Comparison of ENCODE assay signal across 10 cellular contexts in genomic region chr2:64274399-64275173, GRCh38.
DNase-seq lines count a peak whose midpoint lies in the region; ATAC-seq lines count a peak whose summit lies in the region.
"Had no signal": no experiment of that assay in that cellular context is flagged by ENCODE, and none has a peak within 500 bp of the region (broad histone marks: within the 10 kb centered on the region; RNA-seq: fewer than 3 reads in every experiment).

No MANE protein-coding gene starts in this region.

- H3K9me3 Mint-ChIP-seq in activated T-helper 17 cell treated with anti-CD3 and anti-CD28 coated beads, Interleukin-2, amount 50 U/mL, for 72 hours = peaks cover 9% of the 10 kb centered on the region
- H3K9me3 Mint-ChIP-seq in stimulated activated effector memory CD8-positive, alpha-beta T cell treated with anti-CD3 and anti-CD28 coated beads, Interleukin-12 subunit alpha, Interleukin-12 subunit beta, amount 100 ng/mL, for 72 hours = peaks cover 4% of the 10 kb centered on the region
- H3K9me3 Mint-ChIP-seq in T-helper 2 cell treated with Interferon-gamma antibody and Interleukin-4, amounts not matched to agents 5 μg/mL and 100 μg/mL, for 36 hours = peaks cover 5% of the 10 kb centered on the region

- H3K4me1 Mint-ChIP-seq in activated T-helper 17 cell treated with anti-CD3 and anti-CD28 coated beads, Interleukin-2, amount 50 U/mL, for 72 hours = peaks cover 21% of the 10 kb centered on the region
- peaks cover 17% of the 10 kb centered on the region for H3K4me1 Mint-ChIP-seq in stimulated activated effector memory CD8-positive, alpha-beta T cell treated with anti-CD3 and anti-CD28 coated beads, Interleukin-12 subunit alpha, Interleukin-12 subunit beta, amount 100 ng/mL, for 72 hours
- peaks cover 8% of the 10 kb centered on the region for H3K4me1 Mint-ChIP-seq in T-helper 2 cell treated with Interferon-gamma antibody and Interleukin-4, amounts not matched to agents 5 μg/mL and 100 μg/mL, for 36 hours (ENCODE audit: low read depth)

- ATAC-seq in activated T-helper 17 cell treated with anti-CD3 and anti-CD28 coated beads, Interleukin-2, amount 50 U/mL, for 72 hours (replicated peaks) = peak; percentile 87
- ATAC-seq in stimulated activated effector memory CD8-positive, alpha-beta T cell treated with anti-CD3 and anti-CD28 coated beads, Interleukin-12 subunit alpha, Interleukin-12 subunit beta, amount 100 ng/mL, for 72 hours = peak; percentile 84
- no peak for ATAC-seq in HG03432 (IDR thresholded peaks at IDR 0.05; ENCODE audit: unreplicated experiment)

- H3K36me3 Mint-ChIP-seq in activated T-helper 17 cell treated with anti-CD3 and anti-CD28 coated beads, Interleukin-2, amount 50 U/mL, for 72 hours (ENCODE audit: low read depth) = no peaks in the 10 kb centered on the region
- H3K36me3 Mint-ChIP-seq in stimulated activated effector memory CD8-positive, alpha-beta T cell treated with anti-CD3 and anti-CD28 coated beads, Interleukin-12 subunit alpha, Interleukin-12 subunit beta, amount 100 ng/mL, for 72 hours = no peaks in the 10 kb centered on the region
- H3K36me3 Mint-ChIP-seq in T-helper 2 cell treated with Interferon-gamma antibody and Interleukin-4, amounts not matched to agents 5 μg/mL and 100 μg/mL, for 36 hours (ENCODE audit: low read depth) = peaks cover 2% of the 10 kb centered on the region

- H3K27ac Mint-ChIP-seq in activated T-helper 17 cell treated with anti-CD3 and anti-CD28 coated beads, Interleukin-2, amount 50 U/mL, for 72 hours = peak overlapping the region; percentile 36
- no peak overlapping the region for H3K27ac Mint-ChIP-seq in stimulated activated effector memory CD8-positive, alpha-beta T cell treated with anti-CD3 and anti-CD28 coated beads, Interleukin-12 subunit alpha, Interleukin-12 subunit beta, amount 100 ng/mL, for 72 hours
- no peak overlapping the region for H3K27ac Mint-ChIP-seq in T-helper 2 cell treated with Interferon-gamma antibody and Interleukin-4, amounts not matched to agents 5 μg/mL and 100 μg/mL, for 36 hours
- H3K27ac Mint-ChIP-seq: stimulated activated naive CD8-positive, alpha-beta T cell treated with anti-CD3 and anti-CD28 coated beads, Interleukin-15, Interleukin-2, amounts not matched to agents 100 ng/mL and 50 ng/mL, for 24 hours had no signal

- H3K27me3 Mint-ChIP-seq in activated T-helper 17 cell treated with anti-CD3 and anti-CD28 coated beads, Interleukin-2, amount 50 U/mL, for 72 hours = no peaks in the 10 kb centered on the region
- peaks cover 2% of the 10 kb centered on the region for H3K27me3 Mint-ChIP-seq in T-helper 2 cell treated with Interferon-gamma antibody and Interleukin-4, amounts not matched to agents 5 μg/mL and 100 μg/mL, for 36 hours (ENCODE audit: low read depth)
- H3K27me3 Mint-ChIP-seq: stimulated activated naive CD8-positive, alpha-beta T cell treated with anti-CD3 and anti-CD28 coated beads, Interleukin-15, Interleukin-2, amounts not matched to agents 100 ng/mL and 50 ng/mL, for 24 hours had no signal

- no peak overlapping the region for H3K4me3 Mint-ChIP-seq in activated T-helper 17 cell treated with anti-CD3 and anti-CD28 coated beads, Interleukin-2, amount 50 U/mL, for 72 hours
- H3K4me3 Mint-ChIP-seq in stimulated activated effector memory CD8-positive, alpha-beta T cell treated with anti-CD3 and anti-CD28 coated beads, Interleukin-12 subunit alpha, Interleukin-12 subunit beta, amount 100 ng/mL, for 72 hours = no peak overlapping the region
- H3K4me3 Mint-ChIP-seq in T-helper 2 cell treated with Interferon-gamma antibody and Interleukin-4, amounts not matched to agents 5 μg/mL and 100 μg/mL, for 36 hours = no peak overlapping the region
- H3K4me3 Mint-ChIP-seq: stimulated activated naive CD8-positive, alpha-beta T cell treated with anti-CD3 and anti-CD28 coated beads, Interleukin-15, Interleukin-2, amounts not matched to agents 100 ng/mL and 50 ng/mL, for 24 hours had no signal

- DNase-seq in HT-29 (ENCODE audit: low spot score) = peak; percentile 42
- DNase-seq in iris pigment epithelial cell (ENCODE audit: low read depth) = peak; percentile 28
- DNase-seq in stimulated activated effector memory CD8-positive, alpha-beta T cell treated with anti-CD3 and anti-CD28 coated beads, Interleukin-12 subunit alpha, Interleukin-12 subunit beta, amount 100 ng/mL, for 72 hours (ENCODE audit: low spot score in 2 of 2) = no peak
- no peak for DNase-seq in A172 (ENCODE audit: low spot score)
- no peak for DNase-seq in T-helper 2 cell treated with Interferon-gamma antibody and Interleukin-4, amounts not matched to agents 5 μg/mL and 100 μg/mL, for 36 hours (ENCODE audit: low spot score)
- DNase-seq in activated gamma-delta T cell treated with Interleukin-2 at 50 U/mL for 16 hours = no peak
- DNase-seq: NCI-H1436 treated with DMSO at 0.1 percent for 48 hours had no signal

Comparison
In these comparisons a context has a peak if more than half of its experiments do, and no peak if none do; other contexts are left out.
1. DNase-seq: peak in HT-29 (single experiment) and iris pigment epithelial cell (single experiment); none in stimulated activated effector memory CD8-positive, alpha-beta T cell treated with anti-CD3 and anti-CD28 coated beads, Interleukin-12 subunit alpha, Interleukin-12 subunit beta, amount 100 ng/mL, for 72 hours (0 of 2), A172 (single experiment), T-helper 2 cell treated with Interferon-gamma antibody and Interleukin-4, amounts not matched to agents 5 μg/mL and 100 μg/mL, for 36 hours (single experiment) and activated gamma-delta T cell treated with Interleukin-2 at 50 U/mL for 16 hours (single experiment).